In the genomic region with DNA sequence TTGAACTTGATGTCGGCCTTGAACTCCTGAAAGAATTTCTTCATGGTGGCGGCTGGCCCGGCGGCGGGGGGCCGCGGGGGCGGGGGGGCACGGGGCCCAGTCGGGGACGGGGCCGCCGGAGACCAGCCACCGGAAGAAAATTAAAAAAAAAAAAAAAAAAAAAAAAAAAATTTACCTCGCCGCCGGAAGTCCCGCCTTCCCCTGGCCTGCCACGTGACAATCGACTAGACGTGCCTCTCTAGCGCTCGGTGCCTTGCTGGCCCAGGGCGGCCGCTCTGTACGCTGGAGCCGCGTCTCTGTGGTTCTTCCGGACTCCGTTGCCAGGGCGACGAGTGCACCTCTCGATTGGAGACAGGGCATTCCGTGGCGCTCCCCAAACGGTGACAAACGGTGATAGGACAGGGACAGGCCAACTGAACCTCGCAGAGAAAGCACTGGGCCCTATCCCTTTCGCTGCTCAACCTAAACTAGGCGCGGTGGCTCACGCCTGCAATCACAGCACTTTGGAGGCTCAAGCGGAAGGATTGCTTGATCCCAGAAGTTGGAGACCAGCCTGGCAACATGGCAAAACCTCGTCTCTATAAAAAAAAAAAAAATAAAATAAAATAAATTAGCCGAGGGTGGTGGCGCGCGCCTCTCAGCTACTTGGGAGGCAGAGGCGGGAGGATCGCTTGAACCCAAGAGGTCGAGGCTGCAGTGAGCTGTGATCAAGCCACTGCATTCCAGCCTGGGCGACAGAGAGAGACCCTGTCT, we compare ENCODE assay signal across 8 cellular contexts. TPM values are rescaled to one million over a fixed set of nuclear protein-coding genes. Genes with fewer than 3 reads are reported as not detected.
DNase-seq lines count a peak whose midpoint lies in the region; ATAC-seq, FAIRE-seq and TF ChIP-seq lines count a peak whose summit lies in the region.

A gene with protein sequence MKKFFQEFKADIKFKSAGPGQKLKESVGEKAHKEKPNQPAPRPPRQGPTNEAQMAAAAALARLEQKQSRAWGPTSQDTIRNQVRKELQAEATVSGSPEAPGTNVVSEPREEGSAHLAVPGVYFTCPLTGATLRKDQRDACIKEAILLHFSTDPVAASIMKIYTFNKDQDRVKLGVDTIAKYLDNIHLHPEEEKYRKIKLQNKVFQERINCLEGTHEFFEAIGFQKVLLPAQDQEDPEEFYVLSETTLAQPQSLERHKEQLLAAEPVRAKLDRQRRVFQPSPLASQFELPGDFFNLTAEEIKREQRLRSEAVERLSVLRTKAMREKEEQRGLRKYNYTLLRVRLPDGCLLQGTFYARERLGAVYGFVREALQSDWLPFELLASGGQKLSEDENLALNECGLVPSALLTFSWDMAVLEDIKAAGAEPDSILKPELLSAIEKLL (minus strand): TSS at position 141 of the 753 bp plus-strand sequence. CDS start 97 bp downstream, at position 44.

- H3K4me3 Mint-ChIP-seq in activated T-cell treated with anti-CD3 and anti-CD28 coated beads, Interleukin-2, amount 50 U/mL, for 72 hours, result peak within 1 kb of the TSS; percentile 95 to 97

- no peaks in the 10 kb centered on the region for H3K27me3 Mint-ChIP-seq in activated T-cell treated with anti-CD3 and anti-CD28 coated beads, Interleukin-2, amount 50 U/mL, for 72 hours (ENCODE audit: low read depth)

- H3K27ac ChIP-seq in KOPT-K1 (ENCODE audit: low read depth, low read length, poor library complexity, severe bottlenecking) (peak within 1 kb of the TSS; percentile 59), esophagus squamous epithelium (peak within 1 kb of the TSS; percentile 91 to 97 (median 94))

- peak within 1 kb of the TSS; percentile 74 to 81 (median 79) for H3K4me3 ChIP-seq in esophagus squamous epithelium

- H3K9me3 ChIP-seq in KOPT-K1 (ENCODE audit: insufficient read depth, low read length, poor library complexity, severe bottlenecking) (no peaks in the 10 kb centered on the region), esophagus squamous epithelium (no peaks in the 10 kb centered on the region)

- FAIRE-seq in RCC 7860 (lab: Jason Lieb, UNC), result peak; percentile 72

- ATAC-seq in GM21786 (IDR thresholded peaks at IDR 0.05; ENCODE audit: unreplicated experiment), result peak; percentile 92
- peak; percentile 95 to 99 for ATAC-seq in activated T-cell treated with anti-CD3 and anti-CD28 coated beads, Interleukin-2, amount 50 U/mL, for 72 hours (replicated peaks in 1 of 2)

- TF ChIP-seq POLR2A in esophagus squamous epithelium (IDR thresholded peaks at IDR 0.05), result no peak

- no peaks in the 10 kb centered on the region for H3K27me3 ChIP-seq in esophagus squamous epithelium

- H3K4me1 Mint-ChIP-seq in activated T-cell treated with anti-CD3 and anti-CD28 coated beads, Interleukin-2, amount 50 U/mL, for 72 hours (ENCODE audit: low read depth), result peaks cover 12% of the 10 kb centered on the region

- no peaks in the 10 kb centered on the region for H3K9me3 Mint-ChIP-seq in activated T-cell treated with anti-CD3 and anti-CD28 coated beads, Interleukin-2, amount 50 U/mL, for 72 hours

- intact Hi-C loops in esophagus squamous epithelium (cut with DNase I), result no loop called here

- H3K27ac Mint-ChIP-seq in activated T-cell treated with anti-CD3 and anti-CD28 coated beads, Interleukin-2, amount 50 U/mL, for 72 hours, result peak within 1 kb of the TSS; percentile 89

- WGBS in esophagus squamous epithelium, 2 donors, result 15% methylated on average over 34 to 36 of the region's 52 CpGs

- DNase-seq in DMS153 treated with DMSO at 0.1 percent for 48 hours (lab: John Stamatoyannopoulos, UW; ENCODE audit: unreplicated experiment), result peak; percentile 94
- DNase-seq in RCC 7860 (ENCODE audit: low spot score), result peak; percentile 94
- DNase-seq in activated T-cell treated with anti-CD3 and anti-CD28 coated beads, Interleukin-2, amount 50 U/mL, for 72 hours, result peak; percentile 96 to 98
- peak; percentile 90 for DNase-seq in esophagus squamous epithelium (lab: John Stamatoyannopoulos, UW)
- peak; percentile 98 for DNase-seq in myocyte (ENCODE audit: low read depth)
- DNase-seq in stimulated activated CD8-positive, alpha-beta memory T cell treated with anti-CD3 and anti-CD28 coated beads, Interleukin-7, amount 100 ng/mL, for 48 hours (ENCODE audit: extremely low read depth in 1 of 2, low read depth in 1 of 2), result peak; percentile 89 to 95

- H3K36me3 ChIP-seq in KOPT-K1 (ENCODE audit: insufficient read depth, low read length) (peaks cover 10% of the 10 kb centered on the region), esophagus squamous epithelium (peaks cover 7 to 21% (median 11%) of the 10 kb centered on the region in 3 donors)

- H3K36me3 Mint-ChIP-seq in activated T-cell treated with anti-CD3 and anti-CD28 coated beads, Interleukin-2, amount 50 U/mL, for 72 hours (ENCODE audit: insufficient read depth in 2 of 2), result peaks cover 1 to 3% of the 10 kb centered on the region in 2 donors

- peaks cover 28 to 43% (median 31%) of the 10 kb centered on the region in 3 donors for H3K4me1 ChIP-seq in esophagus squamous epithelium

- peak in 4 of 6 experiments; percentile 15 to 34 (median 29) for TF ChIP-seq CTCF in esophagus squamous epithelium (IDR thresholded peaks at IDR 0.05)

RNA-seq across cellular contexts. Expression of the gene that starts here (rescaled TPM):
- 10 to 100 TPM; 55.2 to 61.3 TPM for total RNA-seq in activated T-cell treated with anti-CD3 and anti-CD28 coated beads, Interleukin-2, amount 50 U/mL, for 72 hours
- total RNA-seq in esophagus squamous epithelium (10 to 100 TPM; 40.7 to 72.9 (median 50.8) TPM), myocyte (85.4 and 119 TPM in 2 replicates)
- polyA plus RNA-seq in myocyte (2012), result 182 TPM

Comparison
In these comparisons a context has a peak if more than half of its experiments do, and no peak if none do; other contexts are left out.
1. Peak in every context shown above with its lines: DNase-seq, ATAC-seq, H3K4me3 ChIP-seq and H3K27ac ChIP-seq.